ENCODE assay signal across 4 cellular contexts in genomic region chr16:62543516-62543915, GRCh38.
TF ChIP-seq lines count a peak whose summit lies in the region.

No MANE protein-coding gene starts in this region.

TF ChIP-seq in A549, 52 proteins besides CTCF, POLR2A, EP300 and RAD21:
- TF ChIP-seq MAFK (IDR thresholded peaks at IDR 0.05; ENCODE audit: partially characterized antibody) (peak; percentile 88), SMC3 (IDR thresholded peaks at IDR 0.05) (no peak)

TF ChIP-seq in IMR-90, 13 proteins besides CTCF, POLR2A, EP300 and RAD21:
- TF ChIP-seq RFX5 (IDR thresholded peaks at IDR 0.05; ENCODE audit: low read depth, low read length), result no peak
- peak; percentile 93 for TF ChIP-seq MAFK (IDR thresholded peaks at IDR 0.05; ENCODE audit: low read depth, low read length)
- no peak for TF ChIP-seq MXI1 (IDR thresholded peaks at IDR 0.05; ENCODE audit: borderline replicate concordance, low read depth, low read length)
- TF ChIP-seq FOS (IDR thresholded peaks at IDR 0.05; ENCODE audit: low read depth, low read length), result no peak
- no peak for TF ChIP-seq CHD1 (IDR thresholded peaks at IDR 0.05; ENCODE audit: low read depth, low read length)
- TF ChIP-seq, protein P1, sequence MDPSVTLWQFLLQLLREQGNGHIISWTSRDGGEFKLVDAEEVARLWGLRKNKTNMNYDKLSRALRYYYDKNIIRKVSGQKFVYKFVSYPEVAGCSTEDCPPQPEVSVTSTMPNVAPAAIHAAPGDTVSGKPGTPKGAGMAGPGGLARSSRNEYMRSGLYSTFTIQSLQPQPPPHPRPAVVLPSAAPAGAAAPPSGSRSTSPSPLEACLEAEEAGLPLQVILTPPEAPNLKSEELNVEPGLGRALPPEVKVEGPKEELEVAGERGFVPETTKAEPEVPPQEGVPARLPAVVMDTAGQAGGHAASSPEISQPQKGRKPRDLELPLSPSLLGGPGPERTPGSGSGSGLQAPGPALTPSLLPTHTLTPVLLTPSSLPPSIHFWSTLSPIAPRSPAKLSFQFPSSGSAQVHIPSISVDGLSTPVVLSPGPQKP (IDR thresholded peaks at IDR 0.05; ENCODE audit: borderline replicate concordance, low read depth, low read length), result no peak

TF ChIP-seq in K562, 482 proteins besides CTCF, POLR2A, EP300 and RAD21 (continues in another document):
- no peak for TF ChIP-seq E2F1 (CRISPR knock-in tag; IDR thresholded peaks at IDR 0.05)
- TF ChIP-seq MAFK (IDR thresholded peaks at IDR 0.05; ENCODE audit: low read length), result peak; percentile 77
- TF ChIP-seq GABPB1 (CRISPR knock-in tag; IDR thresholded peaks at IDR 0.05), result no peak
- TF ChIP-seq NFIC (IDR thresholded peaks at IDR 0.05), result no peak
- TF ChIP-seq ZNF75A (CRISPR knock-in tag; IDR thresholded peaks at IDR 0.05), result no peak
- TF ChIP-seq CHD7 (IDR thresholded peaks at IDR 0.05; ENCODE audit: low read depth, low read length), result no peak
- TF ChIP-seq ZNF445 (CRISPR knock-in tag; IDR thresholded peaks at IDR 0.05; ENCODE audit: low read depth), result no peak

TF ChIP-seq in liver, 16 proteins besides CTCF, POLR2A, EP300 and RAD21:
- TF ChIP-seq NR2F2 (IDR thresholded peaks at IDR 0.05) (peak; percentile 60), ZBTB33 (IDR thresholded peaks at IDR 0.05) (no peak)
